In genomic region chr18:79395761-79396404, GRCh38 we compare ENCODE assay signal across 8 cellular contexts. TPM values are rescaled to one million over a fixed set of nuclear protein-coding genes. Genes with fewer than 3 reads are reported as not detected.
DNase-seq lines count a peak whose midpoint lies in the region; ATAC-seq lines count a peak whose summit lies in the region.

Gene NFATC1 (plus strand): TSS chr18:79395930. CDS start chr18:79396225, 295 bp downstream.

- peaks cover 10% of the 10 kb centered on the region for H3K4me1 ChIP-seq in ectodermal cell (ENCODE audit: control insufficient read depth, insufficient read depth, low read length)
- peaks cover 17% of the 10 kb centered on the region for H3K4me1 ChIP-seq in mesodermal cell (ENCODE audit: control insufficient read depth, insufficient read depth, low read length, poor library complexity, severe bottlenecking)

- no peaks in the 10 kb centered on the region for H3K36me3 ChIP-seq in ectodermal cell (ENCODE audit: control insufficient read depth, insufficient read depth, low read length)
- H3K36me3 ChIP-seq in mesodermal cell (ENCODE audit: control insufficient read depth, insufficient read depth, low read length): no peaks in the 10 kb centered on the region

- H3K27ac ChIP-seq in ectodermal cell (ENCODE audit: insufficient read depth, low read depth, low read length, poor library complexity, severe bottlenecking): no peak within 1 kb of the TSS
- H3K27ac ChIP-seq in mesodermal cell (ENCODE audit: low read depth, low read length, severe bottlenecking): peak within 1 kb of the TSS; percentile 91

- WGBS in ectodermal cell, 2 experiments: 0% methylated on average over 91 of the region's 91 CpGs
- WGBS in mesodermal cell (ENCODE audit: insufficient coverage in 2 of 2), 2 experiments: 0% methylated on average over 56 to 57 of the region's 91 CpGs

- H3K27me3 ChIP-seq in ectodermal cell (ENCODE audit: control insufficient read depth, insufficient read depth, low read length, poor library complexity, severe bottlenecking): peaks cover 88% of the 10 kb centered on the region

- ATAC-seq in GM18498 (IDR thresholded peaks at IDR 0.05; ENCODE audit: unreplicated experiment): peak; percentile 2
- no peak for ATAC-seq in HG02884 (IDR thresholded peaks at IDR 0.05; ENCODE audit: unreplicated experiment)

- DNase-seq in NCI-H1436 treated with DMSO at 0.1 percent for 48 hours (lab: John Stamatoyannopoulos, UW) (peak; percentile 27), GM19238 (ENCODE audit: insufficient read length, low spot score) (no peak)
- peak; percentile 88 to 90 for DNase-seq in activated CD4-positive, alpha-beta T cell treated with anti-CD3 and anti-CD28 coated beads, Interleukin-2, amount 50 U/mL, for 48 hours
- DNase-seq in stimulated activated CD8-positive, alpha-beta memory T cell treated with anti-CD3 and anti-CD28 coated beads, Interleukin-2, amount 100 ng/mL, for 48 hours (ENCODE audit: low read depth in 2 of 2): peak; percentile 77 to 79

- peak within 1 kb of the TSS; percentile 41 for H3K4me3 ChIP-seq in ectodermal cell (ENCODE audit: insufficient read depth, low read depth, low read length)
- peak within 1 kb of the TSS; percentile 66 for H3K4me3 ChIP-seq in mesodermal cell (ENCODE audit: extremely low read depth, insufficient read depth, low read length, poor library complexity, severe bottlenecking)

- H3K9me3 ChIP-seq in ectodermal cell (ENCODE audit: control insufficient read depth, low read length) (no peaks in the 10 kb centered on the region), mesodermal cell (ENCODE audit: control insufficient read depth, low read length) (no peaks in the 10 kb centered on the region)

RNA-seq across cellular contexts. Expression of gene NFATC1, which starts in this region (rescaled TPM):
- 6.5 TPM for polyA plus RNA-seq in ectodermal cell (2013, experiment 1 of 4)
- 8.9 TPM for polyA plus RNA-seq in ectodermal cell (2013, experiment 2 of 4)
- 6.4 TPM for polyA plus RNA-seq in ectodermal cell (2013, experiment 3 of 4)
- 6.5 TPM for polyA plus RNA-seq in ectodermal cell (2013, experiment 4 of 4)
- polyA plus RNA-seq in mesodermal cell (2013, experiment 1 of 2): 55.8 TPM
- 44.4 TPM for polyA plus RNA-seq in mesodermal cell (2013, experiment 2 of 2)
